In genomic region chr10:34637419-34637911, GRCh38 we compare ENCODE assay signal across 8 cellular contexts.
DNase-seq lines count a peak whose midpoint lies in the region; ATAC-seq and TF ChIP-seq lines count a peak whose summit lies in the region.

No MANE protein-coding gene starts in this region.

- H3K79me1 ChIP-seq in mesenchymal stem cell (replicated peaks; ENCODE audit: low read length, poor library complexity, severe bottlenecking), result peaks cover 31% of the 10 kb centered on the region

- H3K27me3 ChIP-seq in dorsolateral prefrontal cortex (no peaks in the 10 kb centered on the region), mesenchymal stem cell (ENCODE audit: control insufficient read depth in 1 of 2, insufficient read depth in 1 of 2, low read length in 2 of 2) (no peaks in the 10 kb centered on the region)

- H2AK5ac ChIP-seq in mesenchymal stem cell (ENCODE audit: low read length, severe bottlenecking), result no peak overlapping the region

- H3K4me2 ChIP-seq in mesenchymal stem cell (ENCODE audit: low read length, poor library complexity, severe bottlenecking), result no peak overlapping the region

- peak; percentile 82 to 98 (median 95) for TF ChIP-seq CTCF in dorsolateral prefrontal cortex (IDR thresholded peaks at IDR 0.05 in 54 of 56, conservative IDR thresholded peaks at IDR 0.05 in 2 of 56; ENCODE audit: low read depth in 1 of 56, partially characterized antibody in 56 of 56)

- WGBS in mesenchymal stem cell, result 42% methylated on average over 9 of the region's 9 CpGs

- H3K4ac ChIP-seq in mesenchymal stem cell (ENCODE audit: low read depth in 1 of 2, low read length in 2 of 2), result no peak overlapping the region

- H3K4me3 ChIP-seq in dorsolateral prefrontal cortex (peak overlapping the region in 19 of 59 donors; percentile 4 to 46 (median 21)), mesenchymal stem cell (ENCODE audit: insufficient read depth in 1 of 2, low read depth in 1 of 2, low read length in 2 of 2) (no peak overlapping the region)

- H2BK5ac ChIP-seq in mesenchymal stem cell (ENCODE audit: low read depth, low read length, poor library complexity, severe bottlenecking), result no peak overlapping the region

- H2BK120ac ChIP-seq in mesenchymal stem cell (ENCODE audit: low read depth, low read length), result no peak overlapping the region

- peak; percentile 76 for ATAC-seq in GM18505 (IDR thresholded peaks at IDR 0.05; ENCODE audit: unreplicated experiment)
- peak; percentile 87 for ATAC-seq in HG02885 (IDR thresholded peaks at IDR 0.05; ENCODE audit: poor library complexity, unreplicated experiment)

- no peak overlapping the region for H4K91ac ChIP-seq in mesenchymal stem cell (ENCODE audit: low read length)

- DNase-seq in AG08396 (ENCODE audit: low spot score) (peak; percentile 31), NCI-H1694 treated with DMSO at 0.1 percent for 48 hours (lab: John Stamatoyannopoulos, UW) (peak; percentile 15), dorsolateral prefrontal cortex (peak in 9 of 10 donors; percentile 29 to 85 (median 70)), mesenchymal stem cell (peak; percentile 50)
- DNase-seq in activated CD4-positive, alpha-beta T cell treated with anti-CD3 and anti-CD28 coated beads for 4 hours, result peak; percentile 38 to 64
- peak; percentile 7 to 33 for DNase-seq in stimulated activated CD8-positive, alpha-beta memory T cell treated with anti-CD3 and anti-CD28 coated beads, Interleukin-4, amount 100 ng/mL, for 1 hour (ENCODE audit: low read depth in 2 of 2, low spot score in 1 of 2)

- no peak overlapping the region for H2AFZ ChIP-seq in mesenchymal stem cell (ENCODE audit: low read depth, low read length)

- peaks cover 0 to 4% of the 10 kb centered on the region in 2 experiments for H3K36me3 ChIP-seq in mesenchymal stem cell (ENCODE audit: control insufficient read depth in 1 of 2, insufficient read depth in 2 of 2, low read depth in 1 of 2, low read length in 2 of 2)

- H3K4me1 ChIP-seq in mesenchymal stem cell (ENCODE audit: control insufficient read depth, insufficient read depth, low read depth, low read length), result peaks cover 22% of the 10 kb centered on the region

- no peak overlapping the region for H2BK15ac ChIP-seq in mesenchymal stem cell (ENCODE audit: low read depth, poor library complexity, severe bottlenecking)

- no peak overlapping the region for H3K27ac ChIP-seq in dorsolateral prefrontal cortex
- no peak overlapping the region for H3K27ac ChIP-seq in mesenchymal stem cell (ENCODE audit: low read length, poor library complexity, severe bottlenecking)

- H2BK12ac ChIP-seq in mesenchymal stem cell (ENCODE audit: low read length in 2 of 2), result no peak overlapping the region

- intact Hi-C loops in dorsolateral prefrontal cortex (cut with DNase I), result loop anchor here (5.0 to 10.0 kb wide), 3 partner anchors 113 to 1445 kb away; partner anchors contain the start of gene NRP1 (in 1 of the 2)

- no peak overlapping the region for H4K8ac ChIP-seq in mesenchymal stem cell (ENCODE audit: low read length)

- H3K18ac ChIP-seq in mesenchymal stem cell (ENCODE audit: low read depth in 1 of 2, low read length in 2 of 2), result no peak overlapping the region

- no peak overlapping the region for H3K14ac ChIP-seq in mesenchymal stem cell (ENCODE audit: low read length in 2 of 2)

- H3K9ac ChIP-seq in mesenchymal stem cell (ENCODE audit: low read length), result peak overlapping the region; percentile 54

- TF ChIP-seq POLR2A in GM18505 (IDR thresholded peaks at IDR 0.05; ENCODE audit: borderline replicate concordance, extremely low read depth, insufficient read depth, insufficient read length), result no peak

- no peaks in the 10 kb centered on the region for H3K9me3 ChIP-seq in mesenchymal stem cell (ENCODE audit: control insufficient read depth, low read length)

- no peak overlapping the region for H3K23ac ChIP-seq in mesenchymal stem cell (ENCODE audit: low read length in 2 of 2)

Comparison
In these comparisons a context has a peak if more than half of its experiments do, and no peak if none do; other contexts are left out.
1. DNase-seq: peak in every context shown above with its lines; median percentile 70 in dorsolateral prefrontal cortex; 51 in activated CD4-positive, alpha-beta T cell treated with anti-CD3 and anti-CD28 coated beads for 4 hours; 50 in mesenchymal stem cell; 31 in AG08396; 20 in stimulated activated CD8-positive, alpha-beta memory T cell treated with anti-CD3 and anti-CD28 coated beads, Interleukin-4, amount 100 ng/mL, for 1 hour; 15 in NCI-H1694 treated with DMSO at 0.1 percent for 48 hours.